Comparison of ENCODE assay signal across 1 cellular context in genomic region chr7:91565499-91566331, GRCh38.
TF ChIP-seq lines count a peak whose summit lies in the region.

No MANE protein-coding gene starts in this region.

TF ChIP-seq in WTC11, 78 proteins besides CTCF, POLR2A, EP300 and RAD21 (continued from another document):
- TF ChIP-seq, protein P1, sequence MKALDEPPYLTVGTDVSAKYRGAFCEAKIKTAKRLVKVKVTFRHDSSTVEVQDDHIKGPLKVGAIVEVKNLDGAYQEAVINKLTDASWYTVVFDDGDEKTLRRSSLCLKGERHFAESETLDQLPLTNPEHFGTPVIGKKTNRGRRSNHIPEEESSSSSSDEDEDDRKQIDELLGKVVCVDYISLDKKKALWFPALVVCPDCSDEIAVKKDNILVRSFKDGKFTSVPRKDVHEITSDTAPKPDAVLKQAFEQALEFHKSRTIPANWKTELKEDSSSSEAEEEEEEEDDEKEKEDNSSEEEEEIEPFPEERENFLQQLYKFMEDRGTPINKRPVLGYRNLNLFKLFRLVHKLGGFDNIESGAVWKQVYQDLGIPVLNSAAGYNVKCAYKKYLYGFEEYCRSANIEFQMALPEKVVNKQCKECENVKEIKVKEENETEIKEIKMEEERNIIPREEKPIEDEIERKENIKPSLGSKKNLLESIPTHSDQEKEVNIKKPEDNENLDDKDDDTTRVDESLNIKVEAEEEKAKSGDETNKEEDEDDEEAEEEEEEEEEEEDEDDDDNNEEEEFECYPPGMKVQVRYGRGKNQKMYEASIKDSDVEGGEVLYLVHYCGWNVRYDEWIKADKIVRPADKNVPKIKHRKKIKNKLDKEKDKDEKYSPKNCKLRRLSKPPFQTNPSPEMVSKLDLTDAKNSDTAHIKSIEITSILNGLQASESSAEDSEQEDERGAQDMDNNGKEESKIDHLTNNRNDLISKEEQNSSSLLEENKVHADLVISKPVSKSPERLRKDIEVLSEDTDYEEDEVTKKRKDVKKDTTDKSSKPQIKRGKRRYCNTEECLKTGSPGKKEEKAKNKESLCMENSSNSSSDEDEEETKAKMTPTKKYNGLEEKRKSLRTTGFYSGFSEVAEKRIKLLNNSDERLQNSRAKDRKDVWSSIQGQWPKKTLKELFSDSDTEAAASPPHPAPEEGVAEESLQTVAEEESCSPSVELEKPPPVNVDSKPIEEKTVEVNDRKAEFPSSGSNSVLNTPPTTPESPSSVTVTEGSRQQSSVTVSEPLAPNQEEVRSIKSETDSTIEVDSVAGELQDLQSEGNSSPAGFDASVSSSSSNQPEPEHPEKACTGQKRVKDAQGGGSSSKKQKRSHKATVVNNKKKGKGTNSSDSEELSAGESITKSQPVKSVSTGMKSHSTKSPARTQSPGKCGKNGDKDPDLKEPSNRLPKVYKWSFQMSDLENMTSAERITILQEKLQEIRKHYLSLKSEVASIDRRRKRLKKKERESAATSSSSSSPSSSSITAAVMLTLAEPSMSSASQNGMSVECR (CRISPR knock-in tag; IDR thresholded peaks at IDR 0.05; ENCODE audit: borderline replicate concordance): no peak
- no peak for TF ChIP-seq ATF6 (CRISPR knock-in tag; IDR thresholded peaks at IDR 0.05)
